ENCODE assay signal across 8 cellular contexts in genomic region chr17:2259769-2260536, GRCh38. TPM values are rescaled to one million over a fixed set of nuclear protein-coding genes. Genes with fewer than 3 reads are reported as not detected.
DNase-seq lines count a peak whose midpoint lies in the region; ATAC-seq and TF ChIP-seq lines count a peak whose summit lies in the region.

No MANE protein-coding gene starts in this region.

- no peak overlapping the region for H3K4me3 ChIP-seq in subcutaneous abdominal adipose tissue (ENCODE audit: low read depth in 1 of 5, low read length in 5 of 5)

- no peak overlapping the region for H3K4me3 Mint-ChIP-seq in MCF 10A (ENCODE audit: unreplicated experiment)

- no peaks in the 10 kb centered on the region for H3K27me3 Mint-ChIP-seq in MCF 10A (ENCODE audit: insufficient read depth, unreplicated experiment)

- peak; percentile 87 for DNase-seq in activated CD8-positive, alpha-beta memory T cell treated with anti-CD3 and anti-CD28 coated beads for 24 hours
- DNase-seq in islet precursor cell (peak; percentile 59), NCI-H446 (lab: John Stamatoyannopoulos, UW) (no peak), SIG-M5 treated with dmso at 0.1 percent for 504 hours (lab: John Stamatoyannopoulos, UW; ENCODE audit: unreplicated experiment) (no peak), MCF 10A (ENCODE audit: unreplicated experiment) (no peak)

- ATAC-seq in GM18867 (IDR thresholded peaks at IDR 0.05; ENCODE audit: unreplicated experiment) (peak; percentile 70), HG03139 (IDR thresholded peaks at IDR 0.05; ENCODE audit: unreplicated experiment) (peak; percentile 70)

- intact Hi-C loops in MCF 10A (cut with micrococcal nuclease), result no loop called here

- H3K27me3 ChIP-seq in subcutaneous abdominal adipose tissue (ENCODE audit: control insufficient read depth in 5 of 5, insufficient read depth in 4 of 5, low read length in 5 of 5), result no peaks in the 10 kb centered on the region

- CTCF ChIA-PET in MCF 10A (lab: Yijun Ruan, JAX), result interaction anchor here (3.0 kb wide), 1 partner anchor 15 kb away, joined by 20 read pairs; no protein-coding TSS in a partner anchor

- H3K9me3 Mint-ChIP-seq in MCF 10A (ENCODE audit: unreplicated experiment), result no peaks in the 10 kb centered on the region

- peaks cover 40% of the 10 kb centered on the region for H3K36me3 Mint-ChIP-seq in MCF 10A (ENCODE audit: insufficient read depth, unreplicated experiment)

- POLR2A ChIA-PET in MCF 10A (lab: Yijun Ruan, JAX), result interaction anchor here (0.7 kb wide), 1 partner anchor 176 kb away, joined by 3 read pairs; no protein-coding TSS in a partner anchor

- H3K36me3 ChIP-seq in subcutaneous abdominal adipose tissue (ENCODE audit: control insufficient read depth in 5 of 5, insufficient read depth in 5 of 5, low read length in 5 of 5), result peaks cover 0 to under 1% (median 0%) of the 10 kb centered on the region in 5 donors

- TF ChIP-seq CTCF in MCF 10A (IDR thresholded peaks at IDR 0.05; ENCODE audit: unreplicated experiment), result no peak

- H3K4me1 ChIP-seq in subcutaneous abdominal adipose tissue (ENCODE audit: control insufficient read depth in 5 of 5, insufficient read depth in 5 of 5, low read length in 5 of 5), result peaks cover 2 to 46% (median 37%) of the 10 kb centered on the region in 5 donors

- no peaks in the 10 kb centered on the region for H3K9me3 ChIP-seq in subcutaneous abdominal adipose tissue (ENCODE audit: control insufficient read depth in 5 of 5, low read length in 5 of 5)

- no TSS peak for BruUV-seq in MCF 10A (replicated peaks; lab: Mats Ljungman, UMichigan)

- H3K4me1 Mint-ChIP-seq in MCF 10A (ENCODE audit: insufficient read depth, unreplicated experiment), result peaks cover 20% of the 10 kb centered on the region

- peak overlapping the region; percentile 26 for H3K27ac ChIP-seq in subcutaneous abdominal adipose tissue (ENCODE audit: low read depth, low read length)

- H3K9ac ChIP-seq in subcutaneous abdominal adipose tissue (ENCODE audit: low read length in 5 of 5), result no peak overlapping the region

- H3K27ac Mint-ChIP-seq in MCF 10A (ENCODE audit: low read depth, unreplicated experiment), result no peak overlapping the region

RNA-seq across cellular contexts. Expression of gene SMG6, which starts 43.6 kb away (rescaled TPM):
- total RNA-seq in MCF 10A (2022), result 17.0 and 23.2 TPM in 2 replicates

RNA-seq across cellular contexts. Expression of gene SRR, which starts 43.8 kb away (rescaled TPM):
- total RNA-seq in MCF 10A (2022), result 7.7 and 16.6 TPM in 2 replicates

Comparison
In these comparisons a context has a peak if more than half of its experiments do, and no peak if none do; other contexts are left out.
1. DNase-seq: peak in activated CD8-positive, alpha-beta memory T cell treated with anti-CD3 and anti-CD28 coated beads for 24 hours (single experiment) and islet precursor cell (single experiment); none in NCI-H446 (0 of 2), SIG-M5 treated with dmso at 0.1 percent for 504 hours (single experiment) and MCF 10A (single experiment).